ENCODE assay signal across 9 cellular contexts in genomic region chr1:54016343-54017282, GRCh38. TPM values are rescaled to one million over a fixed set of nuclear protein-coding genes. Genes with fewer than 3 reads are reported as not detected.
DNase-seq lines count a peak whose midpoint lies in the region; ATAC-seq and TF ChIP-seq lines count a peak whose summit lies in the region.
"Had no signal": no experiment of that assay in that cellular context is flagged by ENCODE, and none has a peak within 500 bp of the region (broad histone marks: within the 10 kb centered on the region; RNA-seq: fewer than 3 reads in every experiment).

No MANE protein-coding gene starts in this region.

- peak; percentile 44 for DNase-seq in Daoy (ENCODE audit: low read depth)
- DNase-seq in NCI-H146 (lab: John Stamatoyannopoulos, UW) = peak; percentile 72
- DNase-seq in cardiac fibroblast (ENCODE audit: low read depth in 2 of 2) = peak; percentile 14 to 56
- DNase-seq in mucosa of gallbladder (ENCODE audit: low spot score) = peak; percentile 76
- DNase-seq in posterior cingulate gyrus = no peak
- no peak for DNase-seq in Kasumi-1 (lab: John Stamatoyannopoulos, UW)
- no peak for DNase-seq in activated CD8-positive, alpha-beta memory T cell treated with anti-CD3 and anti-CD28 coated beads, Interleukin-2, amount 50 U/mL, for 4 hours
- DNase-seq: GOT3 had no signal

- H3K4me3 ChIP-seq in cardiac fibroblast (replicated peaks in 1 of 2; ENCODE audit: low read depth in 2 of 2, low read length in 2 of 2) = no peak overlapping the region

- ATAC-seq in HG03108 (IDR thresholded peaks at IDR 0.05; ENCODE audit: unreplicated experiment) = no peak

- TF ChIP-seq CTCF in cardiac fibroblast (IDR thresholded peaks at IDR 0.05; ENCODE audit: low read depth, low read length) = no peak

- intact Hi-C loops in posterior cingulate gyrus (cut with DNase I) = no loop called here

RNA-seq across cellular contexts. Expression of gene LDLRAD1, which starts 1.4 kb away (rescaled TPM):
- total RNA-seq in Daoy (2014; rRNA removed; shearing (Covaris generic)) = not detected in 2 replicates
- total RNA-seq in mucosa of gallbladder = 1.3 TPM

RNA-seq across cellular contexts. Expression of gene TMEM59, which starts 36.4 kb away (rescaled TPM):
- 177 and 229 TPM in 2 replicates for total RNA-seq in Daoy (2014; rRNA removed; shearing (Covaris generic))
- total RNA-seq in mucosa of gallbladder = 714 TPM

RNA-seq across cellular contexts. Expression of gene TCEANC2, which starts 36.8 kb away (rescaled TPM):
- 4.9 and 5.0 TPM in 2 replicates for total RNA-seq in Daoy (2014; rRNA removed; shearing (Covaris generic))
- 6.0 TPM for total RNA-seq in mucosa of gallbladder

Comparison
In these comparisons a context has a peak if more than half of its experiments do, and no peak if none do; other contexts are left out.
1. DNase-seq: peak in Daoy (single experiment), NCI-H146 (single experiment), cardiac fibroblast (2 of 2) and mucosa of gallbladder (single experiment); none in posterior cingulate gyrus (0 of 10), Kasumi-1 (0 of 2) and activated CD8-positive, alpha-beta memory T cell treated with anti-CD3 and anti-CD28 coated beads, Interleukin-2, amount 50 U/mL, for 4 hours (single experiment).